Comparison of ENCODE assay signal across 1 cellular context in genomic region chr6:44430322-44430721, GRCh38.
TF ChIP-seq lines count a peak whose summit lies in the region.

No MANE protein-coding gene starts in this region.

TF ChIP-seq in SK-N-SH, 30 proteins besides CTCF, POLR2A, EP300 and RAD21 (continued from another document):
- TF ChIP-seq PBX3 (IDR thresholded peaks at IDR 0.05) (no peak), POLR2AphosphoS5 (IDR thresholded peaks at IDR 0.05; ENCODE audit: low read depth, low read length) (no peak), CHD2 (IDR thresholded peaks at IDR 0.05; ENCODE audit: low read length, partially characterized antibody) (no peak), ZBTB33 (IDR thresholded peaks at IDR 0.05; ENCODE audit: borderline replicate concordance, low read depth) (no peak), TCF12 (IDR thresholded peaks at IDR 0.05) (no peak), MAX (IDR thresholded peaks at IDR 0.05; ENCODE audit: low read depth) (no peak), TAF1 (IDR thresholded peaks at IDR 0.05; ENCODE audit: borderline replicate concordance, low read depth, low read length) (no peak), ELF1 (IDR thresholded peaks at IDR 0.05) (no peak), SIN3A (IDR thresholded peaks at IDR 0.05; ENCODE audit: borderline replicate concordance, low read depth, low read length) (no peak), GABPA (IDR thresholded peaks at IDR 0.05; ENCODE audit: low read depth) (no peak), USF1 (IDR thresholded peaks at IDR 0.05; ENCODE audit: borderline replicate concordance, low read depth) (no peak)
